ENCODE assay signal across 10 cellular contexts in genomic region chr20:51661609-51662178, GRCh38.
DNase-seq lines count a peak whose midpoint lies in the region; ATAC-seq, FAIRE-seq and TF ChIP-seq lines count a peak whose summit lies in the region.
"Had no signal": no experiment of that assay in that cellular context is flagged by ENCODE, and none has a peak within 500 bp of the region (broad histone marks: within the 10 kb centered on the region; RNA-seq: fewer than 3 reads in every experiment).

No MANE protein-coding gene starts in this region.

- H4K20me1 ChIP-seq in hepatocyte (ENCODE audit: insufficient read depth, poor library complexity, severe bottlenecking), result no peaks in the 10 kb centered on the region

- peaks cover 16% of the 10 kb centered on the region for H3K4me1 ChIP-seq in hepatocyte (ENCODE audit: insufficient read depth)

- peaks cover 20% of the 10 kb centered on the region for H3K4me1 Mint-ChIP-seq in activated CD8-positive, alpha-beta T cell treated with anti-CD3 and anti-CD28 coated beads for 36 hours (ENCODE audit: low read depth)

- no peaks in the 10 kb centered on the region for H3K9me3 ChIP-seq in hepatocyte (ENCODE audit: low read depth)

- no peak for TF ChIP-seq CTCF in activated CD8-positive, alpha-beta T cell treated with anti-CD3 and anti-CD28 coated beads for 36 hours (IDR thresholded peaks at IDR 0.05)
- TF ChIP-seq CTCF in hepatocyte (IDR thresholded peaks at IDR 0.05; ENCODE audit: poor library complexity) (no peak), D721Med (IDR thresholded peaks at IDR 0.05; ENCODE audit: insufficient read depth, missing control alignments) (no peak)

- no peaks in the 10 kb centered on the region for H3K36me3 ChIP-seq in hepatocyte (replicated peaks; ENCODE audit: insufficient read depth, low read depth)

- POLR2A ChIA-PET in activated CD8-positive, alpha-beta T cell treated with anti-CD3 and anti-CD28 coated beads for 36 hours (lab: Charles Lee), result no interaction called here

- H3K36me3 Mint-ChIP-seq in activated CD8-positive, alpha-beta T cell treated with anti-CD3 and anti-CD28 coated beads for 36 hours (ENCODE audit: low read depth), result no peaks in the 10 kb centered on the region

- no peaks in the 10 kb centered on the region for H3K27me3 ChIP-seq in hepatocyte

- H2AFZ ChIP-seq in hepatocyte, result no peak overlapping the region

- H3K27ac Mint-ChIP-seq in activated CD8-positive, alpha-beta T cell treated with anti-CD3 and anti-CD28 coated beads for 36 hours, result no peak overlapping the region
- H3K27ac Mint-ChIP-seq: B cell had no signal

- H3K27ac ChIP-seq in hepatocyte, result peak overlapping the region; percentile 5

- no peak overlapping the region for H3K4me3 ChIP-seq in hepatocyte

- peak; percentile 61 for DNase-seq in activated gamma-delta T cell treated with Interleukin-2 at 50 U/mL for 16 hours
- DNase-seq in activated gamma-delta T cell (lab: John Stamatoyannopoulos, UW), result no peak
- DNase-seq in activated CD8-positive, alpha-beta T cell treated with anti-CD3 and anti-CD28 coated beads for 36 hours, result peak; percentile 84
- DNase-seq in hepatocyte (ENCODE audit: low spot score), result peak; percentile 47
- peak; percentile 88 for DNase-seq in urothelium cell line (ENCODE audit: low spot score)
- DNase-seq in D721Med (ENCODE audit: insufficient read length, low spot score), result no peak
- no peak for DNase-seq in OCI-M1 (lab: John Stamatoyannopoulos, UW)
- no peak for DNase-seq in AG20443 (ENCODE audit: low spot score)
- DNase-seq: NCI-H2081 had no signal

- H3K27me3 Mint-ChIP-seq in activated CD8-positive, alpha-beta T cell treated with anti-CD3 and anti-CD28 coated beads for 36 hours, result no peaks in the 10 kb centered on the region
- H3K27me3 Mint-ChIP-seq: B cell had no signal

- no peaks in the 10 kb centered on the region for H3K9me3 Mint-ChIP-seq in activated CD8-positive, alpha-beta T cell treated with anti-CD3 and anti-CD28 coated beads for 36 hours

- peak; percentile 93 for ATAC-seq in activated CD8-positive, alpha-beta T cell treated with anti-CD3 and anti-CD28 coated beads for 36 hours

- no peak overlapping the region for H3K4me2 ChIP-seq in hepatocyte

- 65% methylated on average over 3 of the region's 3 CpGs for WGBS in hepatocyte (ENCODE audit: low lambda C conversion rate, missing lambda C conversion rate)

- no peaks in the 10 kb centered on the region for H3K79me2 ChIP-seq in hepatocyte

- no peaks in the 10 kb centered on the region for H3K9me2 ChIP-seq in hepatocyte (replicated peaks; ENCODE audit: insufficient read depth)

- CTCF ChIA-PET in activated CD8-positive, alpha-beta T cell treated with anti-CD3 and anti-CD28 coated beads for 36 hours (lab: Charles Lee), result no interaction called here

- FAIRE-seq in urothelium cell line (lab: Jason Lieb, UNC) (peak; percentile 56), D721Med (lab: Jason Lieb, UNC) (no peak)

- no peak overlapping the region for H3K4me3 Mint-ChIP-seq in activated CD8-positive, alpha-beta T cell treated with anti-CD3 and anti-CD28 coated beads for 36 hours
- H3K4me3 Mint-ChIP-seq: B cell had no signal

- intact Hi-C loops in activated CD8-positive, alpha-beta T cell treated with anti-CD3 and anti-CD28 coated beads for 36 hours (cut with micrococcal nuclease), result no loop called here

Comparison
In these comparisons a context has a peak if more than half of its experiments do, and no peak if none do; other contexts are left out.
1. DNase-seq: peak in activated gamma-delta T cell treated with Interleukin-2 at 50 U/mL for 16 hours (single experiment), activated CD8-positive, alpha-beta T cell treated with anti-CD3 and anti-CD28 coated beads for 36 hours (single experiment), hepatocyte (single experiment) and urothelium cell line (single experiment); none in activated gamma-delta T cell (single experiment), D721Med (single experiment), OCI-M1 (single experiment) and AG20443 (single experiment).